In the genomic region with DNA sequence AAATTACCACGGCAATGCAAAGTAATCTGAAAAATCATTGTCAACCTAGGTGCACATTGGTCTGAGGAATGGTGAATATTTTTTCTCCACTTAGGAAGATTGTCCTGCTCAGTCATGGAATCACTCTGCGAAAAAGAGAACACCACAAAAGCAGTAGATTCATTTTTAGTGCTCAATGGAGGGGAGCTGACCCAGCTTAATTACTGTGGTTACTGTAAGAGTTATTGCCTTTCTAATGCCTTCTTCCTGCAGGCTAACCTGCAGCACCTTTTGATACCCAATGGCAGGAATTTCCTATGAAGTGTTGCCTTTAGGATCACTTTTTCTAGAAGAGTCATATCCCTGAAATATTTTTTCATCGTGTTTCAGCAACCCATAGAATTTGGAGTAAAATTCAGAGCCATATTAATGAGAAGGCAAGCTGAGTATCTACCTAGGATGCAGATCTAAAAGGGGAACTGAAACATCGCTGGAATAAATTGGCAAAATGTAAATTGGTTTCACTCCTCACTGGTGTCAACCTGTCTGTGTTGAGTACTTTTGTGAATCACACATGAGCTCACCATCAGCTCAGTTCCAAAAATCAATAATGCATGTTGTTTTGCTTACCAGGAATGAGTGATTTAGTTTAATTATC, we compare ENCODE assay signal across 17 cellular contexts.
A peak's percentile ranks its signal among the peaks of the same experiment; 100 is the strongest.
DNase-seq lines count a peak whose midpoint lies in the region; ATAC-seq and TF ChIP-seq lines count a peak whose summit lies in the region.
"Had no signal": no experiment of that assay in that cellular context is flagged by ENCODE, and none has a peak within 500 bp of the region (broad histone marks: within the 10 kb centered on the region; RNA-seq: fewer than 3 reads in every experiment).

No MANE protein-coding gene starts in this region.

- H3K27me3 Mint-ChIP-seq in activated CD8-positive, alpha-beta memory T cell treated with anti-CD3 and anti-CD28 coated beads, Interleukin-2, amount 10 ng/mL, durations not matched to agents 7 days and 5 days, result no peaks in the 10 kb centered on the region
- H3K27me3 Mint-ChIP-seq: CD4-positive, CD25-positive, alpha-beta regulatory T cell had no signal

- CTCF ChIA-PET in activated CD8-positive, alpha-beta memory T cell treated with anti-CD3 and anti-CD28 coated beads, Interleukin-2, amount 10 ng/mL, durations not matched to agents 7 days and 5 days (lab: Charles Lee), result no interaction called here

- no peaks in the 10 kb centered on the region for H3K27me3 ChIP-seq in right atrium auricular region

- no peaks in the 10 kb centered on the region for H3K36me3 Mint-ChIP-seq in activated CD8-positive, alpha-beta memory T cell treated with anti-CD3 and anti-CD28 coated beads, Interleukin-2, amount 10 ng/mL, durations not matched to agents 7 days and 5 days
- H3K36me3 Mint-ChIP-seq: CD4-positive, CD25-positive, alpha-beta regulatory T cell had no signal

- no peaks in the 10 kb centered on the region for H3K4me1 ChIP-seq in right atrium auricular region

- peaks cover 4% of the 10 kb centered on the region for H3K9me3 Mint-ChIP-seq in activated CD8-positive, alpha-beta memory T cell treated with anti-CD3 and anti-CD28 coated beads, Interleukin-2, amount 10 ng/mL, durations not matched to agents 7 days and 5 days (ENCODE audit: low read depth)

- no peaks in the 10 kb centered on the region for H3K9me3 ChIP-seq in right atrium auricular region

- no peak overlapping the region for H3K27ac Mint-ChIP-seq in activated CD8-positive, alpha-beta memory T cell treated with anti-CD3 and anti-CD28 coated beads, Interleukin-2, amount 10 ng/mL, durations not matched to agents 7 days and 5 days
- H3K27ac Mint-ChIP-seq: CD4-positive, CD25-positive, alpha-beta regulatory T cell had no signal

- TF ChIP-seq CTCF in right atrium auricular region (IDR thresholded peaks at IDR 0.05), result no peak

- H3K4me3 Mint-ChIP-seq in activated CD8-positive, alpha-beta memory T cell treated with anti-CD3 and anti-CD28 coated beads, Interleukin-2, amount 10 ng/mL, durations not matched to agents 7 days and 5 days, result no peak overlapping the region
- H3K4me3 Mint-ChIP-seq: CD4-positive, CD25-positive, alpha-beta regulatory T cell had no signal

- no peaks in the 10 kb centered on the region for H3K4me1 Mint-ChIP-seq in activated CD8-positive, alpha-beta memory T cell treated with anti-CD3 and anti-CD28 coated beads, Interleukin-2, amount 10 ng/mL, durations not matched to agents 7 days and 5 days
- H3K4me1 Mint-ChIP-seq: CD4-positive, CD25-positive, alpha-beta regulatory T cell had no signal

- no peak overlapping the region for H3K4me3 ChIP-seq in right atrium auricular region
- H3K4me3 ChIP-seq: PC-9 had no signal

- no peaks in the 10 kb centered on the region for H3K36me3 ChIP-seq in right atrium auricular region

- DNase-seq in germinal center (ENCODE audit: low spot score), result peak; percentile 36
- no peak for DNase-seq in NCI-H774 (lab: John Stamatoyannopoulos, UW)
- DNase-seq in right atrium auricular region (ENCODE audit: low spot score), result no peak
- DNase-seq in activated CD8-positive, alpha-beta memory T cell treated with anti-CD3 and anti-CD28 coated beads, Interleukin-2, amount 10 ng/mL, durations not matched to agents 7 days and 5 days, result no peak
- DNase-seq in C1 segment of cervical spinal cord (lab: John Stamatoyannopoulos, UW), result no peak
- DNase-seq: activated CD4-positive, alpha-beta T cell treated with anti-CD3 and anti-CD28 coated beads, Interleukin-2, amount 50 U/mL, for 48 hours; activated gamma-delta T cell treated with Interleukin-2 at 50 U/mL for 16 hours; CD4-positive, CD25-positive, alpha-beta regulatory T cell; H7; midbrain; NCI-H187; PC-9; T-helper 1 cell had no signal

- H3K27ac ChIP-seq in right atrium auricular region, result no peak overlapping the region
- H3K27ac ChIP-seq: epithelial cell of prostate, PC-9 had no signal

- peak; percentile 88 for ATAC-seq in GM18870 (IDR thresholded peaks at IDR 0.05; ENCODE audit: unreplicated experiment)
- ATAC-seq in GM21825 (IDR thresholded peaks at IDR 0.05; ENCODE audit: unreplicated experiment), result peak; percentile 87
- peak; percentile 81 for ATAC-seq in HG03442 (IDR thresholded peaks at IDR 0.05; ENCODE audit: unreplicated experiment)
- ATAC-seq in activated CD8-positive, alpha-beta memory T cell treated with anti-CD3 and anti-CD28 coated beads, Interleukin-2, amount 10 ng/mL, durations not matched to agents 7 days and 5 days, result no peak
